In genomic region chr7:157378390-157378789, GRCh38 we compare ENCODE assay signal across 15 cellular contexts.
"Had no signal": no experiment of that assay in that cellular context is flagged by ENCODE, and none has a peak within 500 bp of the region (broad histone marks: within the 10 kb centered on the region; RNA-seq: fewer than 3 reads in every experiment).

No MANE protein-coding gene starts in this region.

- H3K9ac ChIP-seq: parathyroid adenoma had no signal

- H3K27ac Mint-ChIP-seq: activated B cell treated with CpG ODN at 0.5 μM for 24 hours; activated naive CD4-positive, alpha-beta T cell treated with anti-CD3 and anti-CD28 coated beads, Interleukin-2, amount 10 ng/mL, durations not matched to agents 7 days and 5 days; activated T-helper 1 cell treated with anti-CD3 and anti-CD28 coated beads, Interleukin-12 subunit alpha, Interleukin-12 subunit beta, Interleukin-2, Interleukin-4 antibody, amounts not matched to agents 30 ng/mL and 10 ng/mL and 1 ng/mL, durations not matched to agents 14 hours and 24 hours and 36 hours; dendritic cell treated with granulocyte-macrophage colony-stimulating factor and Interleukin-4, amounts not matched to agents 40 ng/mL and 50 ng/mL, for 4 days had no signal

- H3K9me3 Mint-ChIP-seq: activated B cell treated with CpG ODN at 0.5 μM for 24 hours; activated naive CD4-positive, alpha-beta T cell treated with anti-CD3 and anti-CD28 coated beads, Interleukin-2, amount 10 ng/mL, durations not matched to agents 7 days and 5 days; activated T-helper 1 cell treated with anti-CD3 and anti-CD28 coated beads, Interleukin-12 subunit alpha, Interleukin-12 subunit beta, Interleukin-2, Interleukin-4 antibody, amounts not matched to agents 30 ng/mL and 10 ng/mL and 1 ng/mL, durations not matched to agents 14 hours and 24 hours and 36 hours; dendritic cell treated with granulocyte-macrophage colony-stimulating factor and Interleukin-4, amounts not matched to agents 40 ng/mL and 50 ng/mL, for 4 days had no signal

- H3K27me3 Mint-ChIP-seq: activated B cell treated with CpG ODN at 0.5 μM for 24 hours; activated naive CD4-positive, alpha-beta T cell treated with anti-CD3 and anti-CD28 coated beads, Interleukin-2, amount 10 ng/mL, durations not matched to agents 7 days and 5 days; dendritic cell treated with granulocyte-macrophage colony-stimulating factor and Interleukin-4, amounts not matched to agents 40 ng/mL and 50 ng/mL, for 4 days had no signal

- H3K4me1 ChIP-seq: upper lobe of right lung had no signal

- H3K9me3 ChIP-seq: heart left ventricle, upper lobe of right lung had no signal

- H3K27me3 ChIP-seq: heart left ventricle, upper lobe of right lung had no signal

- H3K27ac ChIP-seq: parathyroid adenoma, skin epidermis, upper lobe of right lung had no signal

- H3K4me3 Mint-ChIP-seq: activated B cell treated with CpG ODN at 0.5 μM for 24 hours; activated naive CD4-positive, alpha-beta T cell treated with anti-CD3 and anti-CD28 coated beads, Interleukin-2, amount 10 ng/mL, durations not matched to agents 7 days and 5 days; activated T-helper 1 cell treated with anti-CD3 and anti-CD28 coated beads, Interleukin-12 subunit alpha, Interleukin-12 subunit beta, Interleukin-2, Interleukin-4 antibody, amounts not matched to agents 30 ng/mL and 10 ng/mL and 1 ng/mL, durations not matched to agents 14 hours and 24 hours and 36 hours; dendritic cell treated with granulocyte-macrophage colony-stimulating factor and Interleukin-4, amounts not matched to agents 40 ng/mL and 50 ng/mL, for 4 days had no signal

- DNase-seq: activated B cell treated with CpG ODN at 0.5 μM for 24 hours; activated CD4-positive, alpha-beta T cell treated with anti-CD3 and anti-CD28 coated beads for 48 hours; activated CD8-positive, alpha-beta memory T cell treated with anti-CD3 and anti-CD28 coated beads, Interleukin-2, amount 50 U/mL, for 48 hours; activated naive CD4-positive, alpha-beta T cell treated with anti-CD3 and anti-CD28 coated beads, Interleukin-2, amount 10 ng/mL, durations not matched to agents 7 days and 5 days; effector memory CD4-positive, alpha-beta T cell; heart left ventricle; left colon; midbrain; stimulated activated CD4-positive, alpha-beta T cell treated with anti-CD3 and anti-CD28 coated beads, Interleukin-4, amount 100 ng/mL, for 24 hours; stimulated activated naive CD8-positive, alpha-beta T cell treated with anti-CD3 and anti-CD28 coated beads, Interleukin-15, Interleukin-2, amounts not matched to agents 100 U/mL and 50 U/mL, for 24 hours; upper lobe of right lung had no signal

- H3K4me3 ChIP-seq: heart left ventricle, skin epidermis, upper lobe of right lung had no signal

- H2AFZ ChIP-seq: parathyroid adenoma had no signal

- ATAC-seq: left colon; stimulated activated naive CD8-positive, alpha-beta T cell treated with anti-CD3 and anti-CD28 coated beads, Interleukin-15, Interleukin-2, amounts not matched to agents 100 U/mL and 50 U/mL, for 24 hours; upper lobe of right lung had no signal
